In the genomic region with DNA sequence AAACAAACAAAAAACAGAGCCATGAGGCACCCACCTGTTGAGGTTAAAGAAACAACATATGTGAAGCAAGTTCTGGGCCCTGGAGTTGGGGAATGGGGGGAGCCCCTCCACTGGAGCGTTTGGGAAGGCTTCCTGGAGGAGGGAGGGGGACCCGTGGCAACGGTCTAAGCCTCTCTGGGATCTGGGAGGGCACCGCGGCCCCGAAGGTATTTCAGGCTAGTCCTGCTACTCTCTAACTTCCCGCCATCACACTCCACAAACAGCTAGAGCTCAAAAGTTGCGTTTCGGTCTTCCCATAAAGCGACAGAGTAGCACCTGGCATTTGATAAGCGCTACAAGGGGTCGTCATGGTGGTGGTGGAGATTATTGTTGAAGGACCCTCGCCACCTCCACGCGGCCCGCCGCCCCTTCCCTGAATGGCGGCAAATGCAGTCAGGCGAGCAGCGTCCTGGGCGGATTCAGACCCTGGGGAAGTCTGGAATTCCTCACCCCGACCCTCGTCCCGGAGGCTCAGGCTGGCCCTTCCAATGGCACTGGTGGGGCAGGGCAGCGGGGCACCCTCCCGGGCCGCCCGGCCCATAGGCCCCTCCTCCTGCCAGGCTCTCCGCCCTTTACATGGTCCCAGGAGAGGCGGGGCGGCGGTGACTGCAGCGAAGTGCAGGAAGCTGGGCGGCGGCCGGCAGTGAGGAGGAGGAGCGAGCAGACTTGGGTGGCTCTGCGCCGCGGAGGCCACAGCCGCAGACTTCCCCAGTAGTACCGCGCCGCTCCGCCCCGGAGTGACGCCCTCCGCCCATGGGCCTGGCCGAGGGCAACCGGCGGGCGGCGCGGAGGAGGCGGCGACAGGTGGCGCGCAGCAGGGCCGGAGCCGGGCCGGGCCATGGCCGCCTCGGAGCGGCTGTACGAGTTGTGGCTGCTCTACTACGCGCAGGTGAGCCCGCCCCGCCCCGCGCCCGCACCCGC, we compare ENCODE assay signal across 8 cellular contexts. TPM values are rescaled to one million over a fixed set of nuclear protein-coding genes. Genes with fewer than 3 reads are reported as not detected.
DNase-seq lines count a peak whose midpoint lies in the region; ATAC-seq, FAIRE-seq and TF ChIP-seq lines count a peak whose summit lies in the region.

A gene with protein sequence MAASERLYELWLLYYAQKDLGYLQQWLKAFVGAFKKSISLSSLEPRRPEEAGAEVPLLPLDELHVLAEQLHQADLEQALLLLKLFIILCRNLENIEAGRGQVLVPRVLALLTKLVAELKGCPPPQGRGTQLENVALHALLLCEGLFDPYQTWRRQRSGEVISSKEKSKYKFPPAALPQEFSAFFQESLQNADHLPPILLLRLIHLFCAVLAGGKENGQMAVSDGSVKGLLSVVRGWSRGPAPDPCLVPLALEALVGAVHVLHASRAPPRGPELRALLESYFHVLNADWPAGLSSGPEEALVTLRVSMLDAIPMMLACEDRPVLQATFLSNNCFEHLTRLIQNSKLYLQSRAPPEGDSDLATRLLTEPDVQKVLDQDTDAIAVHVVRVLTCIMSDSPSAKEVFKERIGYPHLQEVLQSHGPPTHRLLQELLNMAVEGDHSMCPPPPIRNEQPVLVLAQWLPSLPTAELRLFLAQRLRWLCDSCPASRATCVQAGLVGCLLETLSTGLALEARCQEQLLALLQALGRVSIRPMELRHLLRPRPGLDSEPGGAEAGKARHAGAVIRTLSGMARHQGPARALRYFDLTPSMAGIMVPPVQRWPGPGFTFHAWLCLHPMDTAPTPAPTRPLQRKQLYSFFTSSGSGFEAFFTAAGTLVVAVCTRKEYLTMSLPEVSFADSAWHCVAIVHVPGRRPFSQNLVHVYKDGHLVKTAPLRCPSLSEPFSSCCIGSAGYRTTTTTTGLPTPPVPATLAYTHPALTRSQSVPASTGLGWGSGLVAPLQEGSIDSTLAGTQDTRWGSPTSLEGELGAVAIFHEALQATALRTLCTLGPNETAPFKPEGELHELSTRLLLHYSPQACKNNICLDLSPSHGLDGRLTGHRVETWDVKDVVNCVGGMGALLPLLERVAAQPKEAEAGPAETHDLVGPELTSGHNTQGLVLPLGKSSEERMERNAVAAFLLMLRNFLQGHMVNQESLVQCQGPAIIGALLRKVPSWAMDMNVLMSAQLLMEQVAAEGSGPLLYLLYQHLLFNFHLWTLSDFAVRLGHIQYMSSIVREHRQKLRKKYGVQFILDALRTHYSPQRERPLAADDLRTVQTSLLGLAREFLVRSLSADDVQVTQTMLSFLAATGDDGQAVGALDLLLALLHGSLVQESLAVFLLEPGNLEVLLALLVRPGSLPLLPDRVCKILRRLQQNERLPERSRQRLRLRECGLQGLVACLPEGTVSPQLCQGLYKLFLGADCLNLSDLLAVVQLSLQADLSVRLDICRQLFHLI (N-terminal part only) (plus strand): TSS at position 682 of the 960 bp plus-strand sequence. CDS start 196 bp downstream, at position 878.

- H3K9ac ChIP-seq in keratinocyte (ENCODE audit: control insufficient read depth, extremely low read depth, insufficient read depth, low read length): peak within 1 kb of the TSS; percentile 93

- no peaks in the 10 kb centered on the region for H3K9me3 ChIP-seq in keratinocyte (ENCODE audit: control insufficient read depth, low read depth, low read length)

- H3K27ac Mint-ChIP-seq in central memory CD8-positive, alpha-beta T cell (ENCODE audit: low read depth): peak within 1 kb of the TSS; percentile 82

- peaks cover 24% of the 10 kb centered on the region for H3K36me3 Mint-ChIP-seq in central memory CD8-positive, alpha-beta T cell (ENCODE audit: insufficient read depth)

- FAIRE-seq in keratinocyte (lab: Jason Lieb, UNC): no peak

- dilution Hi-C loops in keratinocyte (cut with MboI; ENCODE audit: extremely low pct_ligation_motif_present, low sequenced_read_pairs): no loop called here

- peaks cover 48% of the 10 kb centered on the region for H3K4me1 ChIP-seq in keratinocyte (ENCODE audit: control insufficient read depth, extremely low read depth, insufficient read depth, low read length)

- H3K9me3 Mint-ChIP-seq in central memory CD8-positive, alpha-beta T cell: no peaks in the 10 kb centered on the region

- no peaks in the 10 kb centered on the region for H4K20me1 ChIP-seq in keratinocyte (ENCODE audit: control insufficient read depth, extremely low read depth, insufficient read depth, low read length)

- H3K27me3 ChIP-seq in keratinocyte (ENCODE audit: control insufficient read depth, extremely low read depth, insufficient read depth, low read length): no peaks in the 10 kb centered on the region

- H3K4me1 Mint-ChIP-seq in central memory CD8-positive, alpha-beta T cell: peaks cover 57% of the 10 kb centered on the region

- H2AFZ ChIP-seq in keratinocyte (ENCODE audit: control insufficient read depth, low read length): peak within 1 kb of the TSS; percentile 77

- peaks cover 38% of the 10 kb centered on the region for H3K79me2 ChIP-seq in keratinocyte (ENCODE audit: control insufficient read depth, insufficient read depth, low read length)

- H3K4me3 ChIP-seq in AG10803 (ENCODE audit: low read length): peak within 1 kb of the TSS; percentile 75
- peak within 1 kb of the TSS; percentile 72 to 92 (median 76) for H3K4me3 ChIP-seq in keratinocyte (ENCODE audit: control insufficient read depth in 2 of 3, extremely low read depth in 1 of 3, insufficient read depth in 2 of 3, low read depth in 1 of 3, low read length in 3 of 3)

- H3K36me3 ChIP-seq in keratinocyte (ENCODE audit: control insufficient read depth in 2 of 2, extremely low read depth in 1 of 2, insufficient read depth in 2 of 2, low read length in 2 of 2): peaks cover 0 to 3% of the 10 kb centered on the region in 2 experiments

- no peak for TF ChIP-seq CTCF in AG10803 (conservative IDR thresholded peaks at IDR 0.05; ENCODE audit: low read length)
- no peak for TF ChIP-seq CTCF in keratinocyte (optimal IDR thresholded peaks at IDR 0.05 in 1 of 3, IDR thresholded peaks at IDR 0.05 in 1 of 3, conservative IDR thresholded peaks at IDR 0.05 in 1 of 3; ENCODE audit: extremely low read depth in 1 of 3, insufficient read depth in 2 of 3, low read length in 3 of 3)

- peak within 1 kb of the TSS; percentile 88 for H3K4me2 ChIP-seq in keratinocyte (ENCODE audit: control insufficient read depth, extremely low read depth, insufficient read depth, low read depth, low read length)

- no peaks in the 10 kb centered on the region for H3K9me1 ChIP-seq in keratinocyte (ENCODE audit: control insufficient read depth, extremely low read depth, insufficient read depth, low read length)

- peak within 1 kb of the TSS; percentile 86 for H3K27ac ChIP-seq in keratinocyte (ENCODE audit: control insufficient read depth, insufficient read depth, low read length)

- peak within 1 kb of the TSS; percentile 85 for H3K4me3 Mint-ChIP-seq in central memory CD8-positive, alpha-beta T cell

- no peaks in the 10 kb centered on the region for H3K27me3 Mint-ChIP-seq in central memory CD8-positive, alpha-beta T cell

- peak; percentile 72 for ATAC-seq in GM19025 (IDR thresholded peaks at IDR 0.05; ENCODE audit: low read depth, unreplicated experiment)
- peak; percentile 65 for ATAC-seq in HG03280 (IDR thresholded peaks at IDR 0.05; ENCODE audit: unreplicated experiment)
- peak; percentile 79 for ATAC-seq in central memory CD8-positive, alpha-beta T cell (replicated peaks; ENCODE audit: extremely low read depth, poor library complexity, severe bottlenecking)

- DNase-seq in AG10803 (ENCODE audit: low read depth) (peak; percentile 90), NCI-H446 (lab: John Stamatoyannopoulos, UW) (peak; percentile 33 to 83), keratinocyte (ENCODE audit: low read depth, low spot score) (no peak)
- DNase-seq in activated CD4-positive, CD25-positive, alpha-beta regulatory T cell treated with anti-CD3 and anti-CD28 coated beads, Interleukin-2, amount 50 U/mL, for 16 hours (ENCODE audit: low read depth, low spot score): peak; percentile 92
- DNase-seq in central memory CD8-positive, alpha-beta T cell (ENCODE audit: low spot score in 2 of 2): peak; percentile 89 to 93
- DNase-seq in stimulated activated CD4-positive, alpha-beta T cell treated with anti-CD3 and anti-CD28 coated beads, Interleukin-12 subunit alpha, Interleukin-12 subunit beta, amount 100 ng/mL, for 48 hours (ENCODE audit: low read depth in 2 of 3, low spot score in 1 of 3): peak; percentile 91 to 98 (median 92)

RNA-seq across cellular contexts. Expression of the gene that starts here (rescaled TPM):
- 22.8 to 48.7 TPM (median 28.7 TPM) in 3 replicates for polyA plus RNA-seq in keratinocyte
- 192 TPM for polyA plus RNA-seq in keratinocyte (2011; ENCODE audit: low read depth)
- polyA plus RNA-seq in keratinocyte (2011; cell fraction: cytosol; rRNA removed): 7.7 and 12.7 TPM in 2 replicates
- polyA plus RNA-seq in keratinocyte (2011; cell fraction: nucleus; rRNA removed): 208 and 280 TPM in 2 replicates
- polyA plus RNA-seq in keratinocyte (2012; ENCODE audit: low replicate concordance): 36.1 and 107 TPM in 2 replicates
- 53.4 to 109 TPM (median 55.2 TPM) in 3 replicates for polyA minus RNA-seq in keratinocyte
- polyA minus RNA-seq in keratinocyte (2011; cell fraction: cytosol; rRNA and poly(A)+ RNA removed): 23.4 TPM
- polyA minus RNA-seq in keratinocyte (2011; cell fraction: nucleus; rRNA and poly(A)+ RNA removed): 96.3 and 96.6 TPM in 2 replicates
